8 cellular contexts compared by ENCODE assay signal in genomic region chr5:68215208-68215887, GRCh38. TPM values are rescaled to one million over a fixed set of nuclear protein-coding genes. Genes with fewer than 3 reads are reported as not detected.
DNase-seq lines count a peak whose midpoint lies in the region; ATAC-seq, FAIRE-seq and TF ChIP-seq lines count a peak whose summit lies in the region.

Gene PIK3R1, plus strand, starts transcription at chr5:68215756. Its CDS starts 10,920 bp downstream, at chr5:68226676.

- peak; percentile 85 for FAIRE-seq in GM19239 (lab: Jason Lieb, UNC)

- H3K27me3 ChIP-seq in BJ (ENCODE audit: control insufficient read depth, insufficient read depth, low read length) (no peaks in the 10 kb centered on the region), kidney epithelial cell (ENCODE audit: control insufficient read depth, insufficient read depth, low read length) (no peaks in the 10 kb centered on the region)

- DNase-seq in BJ (ENCODE audit: low read depth) = peak; percentile 61
- peak; percentile 84 for DNase-seq in GM19239 (ENCODE audit: insufficient read length, low spot score)
- DNase-seq in NCI-H510A (lab: John Stamatoyannopoulos, UW) = peak; percentile 88
- DNase-seq in activated CD4-positive, alpha-beta T cell treated with anti-CD3 and anti-CD28 coated beads for 1 hour = peak; percentile 85
- DNase-seq in cerebellum (ENCODE audit: low spot score) = peak; percentile 96
- peak; percentile 71 for DNase-seq in kidney epithelial cell (ENCODE audit: low read depth)
- DNase-seq in stimulated activated CD4-positive, alpha-beta T cell treated with anti-CD3 and anti-CD28 coated beads, Interleukin-15, amount 100 ng/mL, for 24 hours = peak; percentile 96

- peak within 1 kb of the TSS; percentile 80 for H3K4me3 ChIP-seq in BJ (ENCODE audit: low read depth, low read length)
- peak within 1 kb of the TSS; percentile 98 for H3K4me3 ChIP-seq in kidney epithelial cell (ENCODE audit: low read depth, low read length)

- TF ChIP-seq CTCF in BJ (IDR thresholded peaks at IDR 0.05; ENCODE audit: insufficient read depth, low read depth, low read length) = peak; percentile 54
- TF ChIP-seq CTCF in kidney epithelial cell (IDR thresholded peaks at IDR 0.05; ENCODE audit: insufficient read depth, low read length, poor library complexity, severe bottlenecking) = no peak

- H3K36me3 ChIP-seq in BJ (ENCODE audit: control insufficient read depth, insufficient read depth, low read length) (no peaks in the 10 kb centered on the region), kidney epithelial cell (ENCODE audit: control insufficient read depth, insufficient read depth, low read length) (no peaks in the 10 kb centered on the region)

- CTCF ChIA-PET in BJ (lab: Yijun Ruan, JAX) = interaction anchor here (0.8 to 3.2 kb wide), 6 partner anchors 9 to 969 kb away, joined by 3 to 13 read pairs (median 4); no protein-coding TSS in a partner anchor

- POLR2A ChIA-PET in BJ (lab: Charles Lee) = interaction anchor here (0.5 to 0.7 kb wide), 3 partner anchors 188 to 407 kb away, joined by 3 to 10 read pairs (median 3); no protein-coding TSS in a partner anchor

- ATAC-seq in HG03442 (IDR thresholded peaks at IDR 0.05; ENCODE audit: unreplicated experiment) = peak; percentile 83

RNA-seq across cellular contexts. Expression of gene PIK3R1, which starts in this region (rescaled TPM):
- polyA plus RNA-seq in BJ (2011; rRNA removed) = 11.8 and 15.1 TPM in 2 replicates
- 25.4 and 29.3 TPM in 2 replicates for polyA minus RNA-seq in BJ (2011; rRNA and poly(A)+ RNA removed)
- total RNA-seq in cerebellum = 88.2 TPM
- total RNA-seq in kidney epithelial cell = 17.4 and 21.1 TPM in 2 replicates

Comparison
In these comparisons a context has a peak if more than half of its experiments do, and no peak if none do; other contexts are left out.
1. Peak in every context shown above with its lines: DNase-seq, ATAC-seq and H3K4me3 ChIP-seq.